8 cellular contexts compared by ENCODE assay signal in the genomic region with DNA sequence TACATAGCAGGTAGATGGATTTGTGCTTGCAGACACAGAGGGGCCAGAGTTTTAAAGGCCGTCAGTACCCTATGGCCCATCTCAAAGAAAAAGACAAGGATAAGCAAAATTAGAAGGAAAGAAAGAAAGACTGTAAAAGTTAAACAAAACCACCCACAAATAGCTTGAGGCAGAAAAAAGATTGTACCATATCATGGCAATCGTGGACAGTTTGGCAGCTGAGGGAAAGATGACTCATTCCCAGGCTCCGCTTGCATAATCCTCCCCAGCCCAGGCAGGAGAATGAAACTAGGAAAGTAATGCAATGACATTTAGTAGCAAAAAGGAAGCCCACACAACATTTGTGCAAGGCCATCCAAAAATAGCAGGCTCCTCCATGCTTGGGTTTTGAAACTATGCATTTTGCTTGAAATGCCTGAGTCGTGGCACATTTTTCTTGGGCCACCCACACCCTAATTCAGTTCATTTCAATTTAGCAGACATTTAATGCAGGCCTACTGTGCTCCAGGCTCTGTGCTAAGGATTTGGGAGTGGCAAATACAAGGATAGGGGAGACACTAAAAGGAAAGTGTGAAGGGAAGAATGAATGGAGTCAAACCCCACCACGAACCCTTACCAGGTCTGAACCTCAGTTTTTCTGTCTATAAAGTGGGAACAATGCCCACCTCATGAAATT. TPM values are rescaled to one million over a fixed set of nuclear protein-coding genes. Genes with fewer than 3 reads are reported as not detected.
DNase-seq lines count a peak whose midpoint lies in the region; ATAC-seq and TF ChIP-seq lines count a peak whose summit lies in the region.

No MANE protein-coding gene starts in this region.

- peaks cover 28% of the 10 kb centered on the region for H3K4me1 Mint-ChIP-seq in activated CD4-positive, alpha-beta T cell treated with anti-CD3 and anti-CD28 coated beads, Interleukin-2, amount 10 ng/mL, durations not matched to agents 24 days and 14 days
- H3K4me1 Mint-ChIP-seq in stimulated activated naive CD8-positive, alpha-beta T cell treated with anti-CD3 and anti-CD28 coated beads, Interleukin-15, amount 100 ng/mL, for 72 hours, result peaks cover 54% of the 10 kb centered on the region

- H3K36me3 Mint-ChIP-seq in activated CD4-positive, alpha-beta T cell treated with anti-CD3 and anti-CD28 coated beads, Interleukin-2, amount 10 ng/mL, durations not matched to agents 24 days and 14 days (ENCODE audit: low read depth), result no peaks in the 10 kb centered on the region

- no peaks in the 10 kb centered on the region for H3K36me3 ChIP-seq in Panc1 (ENCODE audit: control insufficient read depth, insufficient read depth, low read length)

- CTCF ChIA-PET in Panc1 (lab: Charles Lee), result interaction anchor here (0.9 kb wide), 1 partner anchor 141 kb away, joined by 5 read pairs; no protein-coding TSS in a partner anchor

- POLR2A ChIA-PET in Panc1 (lab: Charles Lee), result interaction anchor here (0.6 kb wide), 1 partner anchor 428 kb away, joined by 4 read pairs; no protein-coding TSS in a partner anchor

- intact Hi-C loops in activated CD4-positive, alpha-beta T cell treated with anti-CD3 and anti-CD28 coated beads, Interleukin-2, amount 10 ng/mL, durations not matched to agents 24 days and 14 days (cut with micrococcal nuclease), result loop anchor here (1.0 to 5.0 kb wide), 4 partner anchors 14 to 217 kb away; no protein-coding TSS in a partner anchor
- intact Hi-C loops in Panc1 (cut with micrococcal nuclease; ENCODE audit: unreplicated experiment) (no loop called here), lower leg skin (cut with DNase I; ENCODE audit: low total_unique reads) (no loop called here)

- in situ Hi-C loops in Panc1 (cut with HindIII; ENCODE audit: low pct_unique_long_range_greater_than_20kb, low sequenced_read_pairs), result no loop called here

- peak overlapping the region; percentile 99 for H3K27ac ChIP-seq in Panc1 (ENCODE audit: low read length)

- H3K9me3 Mint-ChIP-seq in activated CD4-positive, alpha-beta T cell treated with anti-CD3 and anti-CD28 coated beads, Interleukin-2, amount 10 ng/mL, durations not matched to agents 24 days and 14 days, result no peaks in the 10 kb centered on the region
- H3K9me3 Mint-ChIP-seq in stimulated activated naive CD8-positive, alpha-beta T cell treated with anti-CD3 and anti-CD28 coated beads, Interleukin-15, amount 100 ng/mL, for 72 hours, result no peaks in the 10 kb centered on the region

- no peaks in the 10 kb centered on the region for H3K9me3 ChIP-seq in Panc1 (ENCODE audit: control insufficient read depth, insufficient read depth, low read depth, low read length)

- H3K27ac Mint-ChIP-seq in activated CD4-positive, alpha-beta T cell treated with anti-CD3 and anti-CD28 coated beads, Interleukin-2, amount 10 ng/mL, durations not matched to agents 24 days and 14 days, result peak overlapping the region; percentile 64
- H3K27ac Mint-ChIP-seq in stimulated activated naive CD8-positive, alpha-beta T cell treated with anti-CD3 and anti-CD28 coated beads, Interleukin-15, amount 100 ng/mL, for 72 hours, result no peak overlapping the region

- H3K27me3 ChIP-seq in Panc1 (ENCODE audit: control insufficient read depth, insufficient read depth, low read length), result no peaks in the 10 kb centered on the region

- DNase-seq in activated CD4-positive, alpha-beta T cell treated with anti-CD3 and anti-CD28 coated beads, Interleukin-2, amount 10 ng/mL, durations not matched to agents 24 days and 14 days, result no peak
- no peak for DNase-seq in activated CD4-positive, alpha-beta T cell treated with anti-CD3 and anti-CD28 coated beads, Interleukin-2, amount 50 U/mL, for 1 hour
- DNase-seq in Panc1 (ENCODE audit: low read depth, low spot score) (peak; percentile 82), cerebellar cortex (ENCODE audit: low spot score) (peak; percentile 40), lower leg skin (ENCODE audit: low spot score in 2 of 2) (peak; percentile 90 to 96), NCI-H1105 treated with DMSO at 0.1 percent for 48 hours (lab: John Stamatoyannopoulos, UW) (no peak), NCI-H524 (lab: John Stamatoyannopoulos, UW) (no peak)
- DNase-seq in stimulated activated naive CD8-positive, alpha-beta T cell treated with anti-CD3 and anti-CD28 coated beads, Interleukin-15, amount 100 ng/mL, for 72 hours, result peak in 1 of 2 donors; percentile 54

- ATAC-seq in Panc1, result peak; percentile 82
- peak; percentile 53 for ATAC-seq in stimulated activated naive CD8-positive, alpha-beta T cell treated with anti-CD3 and anti-CD28 coated beads, Interleukin-15, amount 100 ng/mL, for 72 hours

- peak overlapping the region; percentile 49 for H3K4me3 Mint-ChIP-seq in activated CD4-positive, alpha-beta T cell treated with anti-CD3 and anti-CD28 coated beads, Interleukin-2, amount 10 ng/mL, durations not matched to agents 24 days and 14 days
- peak overlapping the region; percentile 22 to 31 for H3K4me3 Mint-ChIP-seq in stimulated activated naive CD8-positive, alpha-beta T cell treated with anti-CD3 and anti-CD28 coated beads, Interleukin-15, amount 100 ng/mL, for 72 hours

- H3K4me3 ChIP-seq in Panc1 (ENCODE audit: low read depth in 2 of 2, low read length in 2 of 2) (no peak overlapping the region), lower leg skin (ENCODE audit: low read depth, poor library complexity, severe bottlenecking) (no peak overlapping the region)

- WGBS in lower leg skin, 2 donors, result 12 to 16% methylated on average over 5 of the region's 5 CpGs

- peaks cover 62% of the 10 kb centered on the region for H3K4me1 ChIP-seq in Panc1 (ENCODE audit: control insufficient read depth, insufficient read depth, low read length)

- H3K27me3 Mint-ChIP-seq in activated CD4-positive, alpha-beta T cell treated with anti-CD3 and anti-CD28 coated beads, Interleukin-2, amount 10 ng/mL, durations not matched to agents 24 days and 14 days, result no peaks in the 10 kb centered on the region
- H3K27me3 Mint-ChIP-seq in stimulated activated naive CD8-positive, alpha-beta T cell treated with anti-CD3 and anti-CD28 coated beads, Interleukin-15, amount 100 ng/mL, for 72 hours, result no peaks in the 10 kb centered on the region

- no peak for TF ChIP-seq POLR2A in lower leg skin (IDR thresholded peaks at IDR 0.05)

- no TSS peak for BruUV-seq in Panc1 (replicated peaks; lab: Mats Ljungman, UMichigan)

- TF ChIP-seq CTCF in Panc1 (IDR thresholded peaks at IDR 0.05) (no peak), lower leg skin (IDR thresholded peaks at IDR 0.05) (no peak)

RNA-seq across cellular contexts. Expression of a gene that starts 40.9 kb away (rescaled TPM):
- 59.9 and 61.6 TPM in 2 replicates for total RNA-seq in activated CD4-positive, alpha-beta T cell treated with anti-CD3 and anti-CD28 coated beads, Interleukin-2, amount 10 ng/mL, durations not matched to agents 24 days and 14 days
- total RNA-seq in Panc1 (2021; ENCODE audit: unreplicated experiment) (394 TPM), lower leg skin (10 to 100 TPM; 25.9 to 69.4 (median 35.2) TPM)
- 255 TPM for polyA plus RNA-seq in Panc1 (2012; ENCODE audit: insufficient read length)

Comparison
In these comparisons a context has a peak if more than half of its experiments do, and no peak if none do; other contexts are left out.
1. DNase-seq: peak in Panc1 (single experiment), cerebellar cortex (single experiment) and lower leg skin (2 of 2); none in activated CD4-positive, alpha-beta T cell treated with anti-CD3 and anti-CD28 coated beads, Interleukin-2, amount 10 ng/mL, durations not matched to agents 24 days and 14 days (single experiment), activated CD4-positive, alpha-beta T cell treated with anti-CD3 and anti-CD28 coated beads, Interleukin-2, amount 50 U/mL, for 1 hour (single experiment), NCI-H1105 treated with DMSO at 0.1 percent for 48 hours (single experiment) and NCI-H524 (0 of 2).